ENCODE assay signal across 8 cellular contexts in the genomic region with DNA sequence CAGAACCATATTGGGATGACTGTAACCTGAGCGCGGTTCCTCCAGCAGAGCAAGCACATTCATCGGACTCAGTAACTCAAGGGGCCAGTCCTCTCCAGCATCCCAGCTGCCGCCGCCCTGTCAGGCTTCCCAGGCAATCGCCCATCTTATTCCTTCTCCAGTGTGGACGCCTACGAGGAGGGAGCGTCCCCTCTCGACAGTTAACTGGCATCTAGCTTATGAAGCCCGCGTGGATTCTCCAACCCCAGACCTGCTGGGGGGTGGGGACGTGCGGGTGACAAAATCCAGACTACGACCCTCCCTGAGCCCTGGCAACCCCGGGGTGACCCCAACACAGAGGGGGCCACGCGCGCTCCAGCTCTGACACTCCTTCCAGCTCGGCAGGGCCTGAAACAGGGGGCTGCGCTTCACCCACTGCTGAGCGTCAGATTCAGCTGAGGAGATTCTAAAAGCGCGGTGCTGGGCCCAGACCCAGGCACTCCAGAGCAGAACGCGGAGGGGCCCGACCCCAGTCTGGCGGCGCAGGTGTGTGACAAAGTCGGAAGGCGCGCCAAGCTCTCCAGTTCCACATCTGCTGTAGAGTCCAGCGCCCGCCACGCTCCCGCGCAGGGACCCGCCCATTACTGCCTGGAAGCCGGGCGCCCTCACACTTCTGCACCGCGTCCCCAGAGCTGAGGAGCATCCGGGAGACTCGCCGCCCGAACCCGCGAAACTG. TPM values are rescaled to one million over a fixed set of nuclear protein-coding genes. Genes with fewer than 3 reads are reported as not detected.
DNase-seq lines count a peak whose midpoint lies in the region; ATAC-seq and TF ChIP-seq lines count a peak whose summit lies in the region.

No MANE protein-coding gene starts in this region.

- no peaks in the 10 kb centered on the region for H4K20me1 ChIP-seq in SK-N-SH (ENCODE audit: insufficient read depth)

- H3K36me3 ChIP-seq in SK-N-SH (replicated peaks in 1 of 2; ENCODE audit: control insufficient read depth in 1 of 2, insufficient read depth in 2 of 2, low read length in 1 of 2) (no peaks in the 10 kb centered on the region), left lung (no peaks in the 10 kb centered on the region)

- H3K4me1 ChIP-seq in SK-N-SH (ENCODE audit: control insufficient read depth in 1 of 2, insufficient read depth in 2 of 2, low read depth in 1 of 2, low read length in 1 of 2) (peaks cover 0 to 7% of the 10 kb centered on the region in 2 experiments; a peak in 2 of 4 replicates), left lung (peaks cover 6 to 19% of the 10 kb centered on the region in 2 donors)

- peaks cover 15% of the 10 kb centered on the region for H3K9me3 Mint-ChIP-seq in dendritic cell treated with granulocyte-macrophage colony-stimulating factor and Interleukin-4, amounts not matched to agents 40 ng/mL and 50 ng/mL, for 4 days

- H3K27ac ChIP-seq in SK-N-SH (ENCODE audit: low read depth in 2 of 2, low read length in 1 of 2) (peak overlapping the region; percentile 69 to 94), left lung (peak overlapping the region; percentile 83 to 85)

- peak overlapping the region; percentile 99 for H3K4me2 ChIP-seq in SK-N-SH

- POLR2A ChIA-PET in SK-N-SH (lab: Yijun Ruan, JAX): interaction anchor here (0.9 to 2.2 kb wide), 9 partner anchors 16 to 424 kb away, joined by 3 to 6 read pairs (median 4); a partner anchor contains a TSS

- TF ChIP-seq RAD21 in SK-N-SH (IDR thresholded peaks at IDR 0.05; ENCODE audit: low read length): peak; percentile 48

- peak overlapping the region; percentile 85 for H3K9ac ChIP-seq in SK-N-SH

- ATAC-seq in HG02763 (IDR thresholded peaks at IDR 0.05; ENCODE audit: unreplicated experiment): peak; percentile 45
- peak; percentile 50 for ATAC-seq in left lung

- H3K79me2 ChIP-seq in SK-N-SH (ENCODE audit: insufficient read depth): peaks cover 11% of the 10 kb centered on the region; the same call in 1 of the 2 replicates

- CTCF ChIA-PET in SK-N-SH (lab: Yijun Ruan, JAX): interaction anchor here (0.9 to 2.5 kb wide), 11 partner anchors 34 to 327 kb away, joined by 3 to 12 read pairs (median 4); a partner anchor contains a TSS

- peak; percentile 52 for DNase-seq in AG20443 (ENCODE audit: low spot score)
- peak; percentile 28 for DNase-seq in GM13977 (ENCODE audit: low spot score)
- DNase-seq in NCI-H1092 (lab: John Stamatoyannopoulos, UW): peak; percentile 70
- peak; percentile 66 for DNase-seq in SK-N-SH
- DNase-seq in left lung: peak; percentile 46 to 93
- peak; percentile 2 to 7 for DNase-seq in stimulated activated CD8-positive, alpha-beta memory T cell treated with anti-CD3 and anti-CD28 coated beads, Interleukin-15, amount 100 ng/mL, for 48 hours (ENCODE audit: low read depth in 2 of 2)

- peaks cover 14% of the 10 kb centered on the region for H3F3A ChIP-seq in SK-N-SH (replicated peaks; ENCODE audit: insufficient read depth)

- in situ Hi-C loops in GM13977 (cut with MboI; ENCODE audit: low pct_unique_long_range_greater_than_20kb, low sequenced_read_pairs, unreplicated experiment): no loop called here

- peaks cover 25% of the 10 kb centered on the region for H3K4me1 Mint-ChIP-seq in dendritic cell treated with granulocyte-macrophage colony-stimulating factor and Interleukin-4, amounts not matched to agents 40 ng/mL and 50 ng/mL, for 4 days (ENCODE audit: low read depth)

- H3K4me3 ChIP-seq in SK-N-SH (ENCODE audit: low read depth in 2 of 2, low read length in 1 of 2): peak overlapping the region; percentile 85 to 90
- peak overlapping the region; percentile 75 to 77 for H3K4me3 ChIP-seq in left lung

- H3K36me3 Mint-ChIP-seq in dendritic cell treated with granulocyte-macrophage colony-stimulating factor and Interleukin-4, amounts not matched to agents 40 ng/mL and 50 ng/mL, for 4 days (ENCODE audit: low read depth): peaks cover 16% of the 10 kb centered on the region

- H3K27ac Mint-ChIP-seq in dendritic cell treated with granulocyte-macrophage colony-stimulating factor and Interleukin-4, amounts not matched to agents 40 ng/mL and 50 ng/mL, for 4 days: peak overlapping the region; percentile 91

- peaks cover 7% of the 10 kb centered on the region; the same call in 1 of the 2 replicates for H3K9me3 ChIP-seq in SK-N-SH
- peaks cover 0 to 12% of the 10 kb centered on the region in 2 donors for H3K9me3 ChIP-seq in left lung

- intact Hi-C loops in dendritic cell treated with granulocyte-macrophage colony-stimulating factor and Interleukin-4, amounts not matched to agents 40 ng/mL and 50 ng/mL, for 4 days (cut with micrococcal nuclease): loop anchor here (1.0 to 5.0 kb wide), 2 partner anchors 50 to 696 kb away; a partner anchor contains a TSS
- intact Hi-C loops in left lung (cut with DNase I): no loop called here

- peak overlapping the region; percentile 92 for H3K4me3 Mint-ChIP-seq in dendritic cell treated with granulocyte-macrophage colony-stimulating factor and Interleukin-4, amounts not matched to agents 40 ng/mL and 50 ng/mL, for 4 days

- no peaks in the 10 kb centered on the region for H3K9me2 ChIP-seq in SK-N-SH

- no peak for TF ChIP-seq EP300 in SK-N-SH (IDR thresholded peaks at IDR 0.05; ENCODE audit: borderline replicate concordance in 1 of 2, low read depth in 1 of 2, low read length in 1 of 2)

- no peaks in the 10 kb centered on the region for H3K27me3 Mint-ChIP-seq in dendritic cell treated with granulocyte-macrophage colony-stimulating factor and Interleukin-4, amounts not matched to agents 40 ng/mL and 50 ng/mL, for 4 days

- H3K27me3 ChIP-seq in SK-N-SH (ENCODE audit: insufficient read depth) (no peaks in the 10 kb centered on the region), left lung (no peaks in the 10 kb centered on the region)

- H2AFZ ChIP-seq in SK-N-SH (ENCODE audit: low read depth): peak overlapping the region; percentile 97

- WGBS in SK-N-SH (ENCODE audit: low lambda C conversion rate): 1% methylated on average over 20 of the region's 48 CpGs

- no peak for TF ChIP-seq CTCF in GM13977 (IDR thresholded peaks at IDR 0.05; ENCODE audit: extremely low read depth, insufficient read depth, missing control alignments)
- TF ChIP-seq CTCF in SK-N-SH (IDR thresholded peaks at IDR 0.05): peak; percentile 33; the same call in 1 of the 2 replicates
- no peak for TF ChIP-seq CTCF in left lung (IDR thresholded peaks at IDR 0.05)

TF ChIP-seq in SK-N-SH, 30 proteins besides CTCF, POLR2A, EP300 and RAD21:
- TF ChIP-seq, protein P1, sequence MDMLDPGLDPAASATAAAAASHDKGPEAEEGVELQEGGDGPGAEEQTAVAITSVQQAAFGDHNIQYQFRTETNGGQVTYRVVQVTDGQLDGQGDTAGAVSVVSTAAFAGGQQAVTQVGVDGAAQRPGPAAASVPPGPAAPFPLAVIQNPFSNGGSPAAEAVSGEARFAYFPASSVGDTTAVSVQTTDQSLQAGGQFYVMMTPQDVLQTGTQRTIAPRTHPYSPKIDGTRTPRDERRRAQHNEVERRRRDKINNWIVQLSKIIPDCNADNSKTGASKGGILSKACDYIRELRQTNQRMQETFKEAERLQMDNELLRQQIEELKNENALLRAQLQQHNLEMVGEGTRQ (IDR thresholded peaks at IDR 0.05; ENCODE audit: borderline replicate concordance, low read depth, low read length): no peak
- no peak for TF ChIP-seq RXRA (IDR thresholded peaks at IDR 0.05; ENCODE audit: borderline replicate concordance, low read depth)
- TF ChIP-seq, protein P2, sequence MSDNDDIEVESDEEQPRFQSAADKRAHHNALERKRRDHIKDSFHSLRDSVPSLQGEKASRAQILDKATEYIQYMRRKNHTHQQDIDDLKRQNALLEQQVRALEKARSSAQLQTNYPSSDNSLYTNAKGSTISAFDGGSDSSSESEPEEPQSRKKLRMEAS (IDR thresholded peaks at IDR 0.05; ENCODE audit: low read depth): peak; percentile 47; the same call in 1 of the 2 replicates
- TF ChIP-seq POLR2AphosphoS5 (IDR thresholded peaks at IDR 0.05; ENCODE audit: low read depth, low read length): no peak; the same call in 1 of the 2 replicates
- peak; percentile 23 for TF ChIP-seq CHD2 (IDR thresholded peaks at IDR 0.05; ENCODE audit: low read length, partially characterized antibody)
- no peak for TF ChIP-seq MEF2A (IDR thresholded peaks at IDR 0.05; ENCODE audit: borderline replicate concordance, low read depth)
- peak; percentile 74; the same call in 1 of the 2 replicates for TF ChIP-seq MXI1 (IDR thresholded peaks at IDR 0.05; ENCODE audit: low read depth, low read length)
- TF ChIP-seq ELF1 (IDR thresholded peaks at IDR 0.05): no peak
- TF ChIP-seq YY1 (IDR thresholded peaks at IDR 0.05; ENCODE audit: low read depth): peak; percentile 49; the same call in 1 of the 2 replicates
- TF ChIP-seq NRF1 (IDR thresholded peaks at IDR 0.05; ENCODE audit: low read depth, low read length): no peak
- TF ChIP-seq TAF1 (IDR thresholded peaks at IDR 0.05; ENCODE audit: borderline replicate concordance, low read depth, low read length): peak; percentile 60; the same call in 1 of the 2 replicates
- TF ChIP-seq FOXM1 (IDR thresholded peaks at IDR 0.05; ENCODE audit: low read depth): no peak
- TF ChIP-seq TEAD4 (IDR thresholded peaks at IDR 0.05; ENCODE audit: borderline replicate concordance, insufficient read depth): no peak
- TF ChIP-seq SIN3A (IDR thresholded peaks at IDR 0.05; ENCODE audit: borderline replicate concordance, low read depth, low read length): peak; percentile 50; the same call in 1 of the 2 replicates

RNA-seq across cellular contexts. Expression of a gene that starts 43.9 kb away (rescaled TPM):
- 0.03 TPM in 2 replicates for polyA plus RNA-seq in SK-N-SH (2012; rRNA removed)
- polyA plus RNA-seq in SK-N-SH (2012; cell fraction: cytosol; rRNA removed): 0.04 TPM in 2 replicates
- 0.18 and 0.22 TPM in 2 replicates for polyA plus RNA-seq in SK-N-SH (2012; cell fraction: nucleus; rRNA removed)
- total RNA-seq in left lung: under 1 TPM; 0.21 to 0.58 TPM

RNA-seq across cellular contexts. Expression of a gene that starts 50.1 kb away (rescaled TPM):
- 26.8 and 31.0 TPM in 2 replicates for polyA plus RNA-seq in SK-N-SH (2012; rRNA removed)
- polyA plus RNA-seq in SK-N-SH (2012; cell fraction: cytosol; rRNA removed): 24.2 and 28.5 TPM in 2 replicates
- 30.0 and 47.5 TPM in 2 replicates for polyA plus RNA-seq in SK-N-SH (2012; cell fraction: nucleus; rRNA removed)
- total RNA-seq in left lung: 10 to 100 TPM; 51.7 to 69.6 TPM

Comparison
In these comparisons a context has a peak if more than half of its experiments do, and no peak if none do; other contexts are left out.
1. Peak in every context shown above with its lines: DNase-seq, ATAC-seq, H3K4me3 ChIP-seq and H3K27ac ChIP-seq.
2. DNase-seq: peak in every context shown above with its lines; median percentile 70 in NCI-H1092; 70 in left lung; 66 in SK-N-SH; 52 in AG20443; 28 in GM13977; 4 in stimulated activated CD8-positive, alpha-beta memory T cell treated with anti-CD3 and anti-CD28 coated beads, Interleukin-15, amount 100 ng/mL, for 48 hours.